8 cellular contexts compared by ENCODE assay signal in genomic region chr22:19524170-19525115, GRCh38. TPM values are rescaled to one million over a fixed set of nuclear protein-coding genes. Genes with fewer than 3 reads are reported as not detected.
DNase-seq lines count a peak whose midpoint lies in the region; ATAC-seq and TF ChIP-seq lines count a peak whose summit lies in the region.

A gene with protein sequence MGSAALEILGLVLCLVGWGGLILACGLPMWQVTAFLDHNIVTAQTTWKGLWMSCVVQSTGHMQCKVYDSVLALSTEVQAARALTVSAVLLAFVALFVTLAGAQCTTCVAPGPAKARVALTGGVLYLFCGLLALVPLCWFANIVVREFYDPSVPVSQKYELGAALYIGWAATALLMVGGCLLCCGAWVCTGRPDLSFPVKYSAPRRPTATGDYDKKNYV (minus strand): TSS chr22:19524410. CDS start chr22:19524255, 155 bp downstream.

- peaks cover 2% of the 10 kb centered on the region; the same call in 1 of the 2 replicates for H3K36me3 ChIP-seq in HUES64 (ENCODE audit: insufficient read depth, low read length)
- H3K36me3 ChIP-seq in brain microvascular endothelial cell (replicated peaks), result no peaks in the 10 kb centered on the region
- H3K36me3 ChIP-seq in kidney epithelial cell (ENCODE audit: control insufficient read depth, insufficient read depth, low read length), result no peaks in the 10 kb centered on the region
- no peaks in the 10 kb centered on the region for H3K36me3 ChIP-seq in stomach

- 0 out of 2 replicates have a peak, but pooled peaks cover 4% of the 10 kb centered on the region for H3K4me1 ChIP-seq in HUES64 (ENCODE audit: insufficient read depth, low read length)
- peaks cover 17 to 36% (median 20%) of the 10 kb centered on the region in 4 donors for H3K4me1 ChIP-seq in stomach

- intact Hi-C loops in stomach (cut with DNase I; ENCODE audit: low total_unique reads), result no loop called here

- no peak for TF ChIP-seq POLR2A in stomach (IDR thresholded peaks at IDR 0.05)

- H3K27me3 ChIP-seq in HUES64 (ENCODE audit: insufficient read depth, low read length) (peaks cover 57% of the 10 kb centered on the region), brain microvascular endothelial cell (replicated peaks) (peaks cover 8% of the 10 kb centered on the region), kidney epithelial cell (ENCODE audit: control insufficient read depth, insufficient read depth, low read length) (peaks cover 42% of the 10 kb centered on the region), stomach (peaks cover 15 to 70% (median 32%) of the 10 kb centered on the region in 3 donors)

- H3K9ac ChIP-seq in HUES64 (ENCODE audit: low read depth, low read length), result peak within 1 kb of the TSS; percentile 33; the same call in 1 of the 2 replicates

- in situ Hi-C loops in brain microvascular endothelial cell (cut with HindIII; ENCODE audit: low pct_ligation_motif_present, low sequenced_read_pairs), result no loop called here

- no peak for TF ChIP-seq EP300 in stomach (IDR thresholded peaks at IDR 0.05)

- H3K4me3 ChIP-seq in AG10803 (ENCODE audit: low read length), result peak within 1 kb of the TSS; percentile 9
- peak within 1 kb of the TSS; percentile 58 for H3K4me3 ChIP-seq in HUES64 (ENCODE audit: low read length)
- peak within 1 kb of the TSS; percentile 43 for H3K4me3 ChIP-seq in brain microvascular endothelial cell (ENCODE audit: low read depth, low read length)
- peak within 1 kb of the TSS; percentile 10 for H3K4me3 ChIP-seq in kidney epithelial cell (ENCODE audit: low read depth, low read length)
- H3K4me3 ChIP-seq in stomach, result peak within 1 kb of the TSS; percentile 35 to 55 (median 38)

- H3K9me3 ChIP-seq in HUES64 (ENCODE audit: insufficient read depth, low read depth, low read length) (no peaks in the 10 kb centered on the region), stomach (no peaks in the 10 kb centered on the region)

- WGBS in HUES64, result 3% methylated on average over 69 of the region's 69 CpGs
- 4 to 12% (median 4%) methylated on average over 22 to 69 of the region's 69 CpGs for WGBS in stomach, 5 donors

- DNase-seq in AG10803 (ENCODE audit: low read depth) (no peak), brain microvascular endothelial cell (no peak), kidney epithelial cell (ENCODE audit: low read depth) (no peak), stomach (no peak), NCI-H345 treated with DMSO at 0.1 percent for 48 hours (lab: John Stamatoyannopoulos, UW; ENCODE audit: unreplicated experiment) (no peak)

- H3K27ac ChIP-seq in HUES64 (ENCODE audit: low read depth, low read length), result no peak within 1 kb of the TSS
- no peak within 1 kb of the TSS for H3K27ac ChIP-seq in brain microvascular endothelial cell
- peak within 1 kb of the TSS; percentile 43 to 64 (median 54) for H3K27ac ChIP-seq in stomach

- TF ChIP-seq CTCF in AG10803 (conservative IDR thresholded peaks at IDR 0.05; ENCODE audit: low read length) (no peak), brain microvascular endothelial cell (IDR thresholded peaks at IDR 0.05; ENCODE audit: low read depth, low read length, missing control alignments) (no peak), kidney epithelial cell (IDR thresholded peaks at IDR 0.05; ENCODE audit: insufficient read depth, low read length, poor library complexity, severe bottlenecking) (no peak), stomach (IDR thresholded peaks at IDR 0.05) (no peak)

- no peak for ATAC-seq in GM21381 (IDR thresholded peaks at IDR 0.05; ENCODE audit: unreplicated experiment)
- no peak for ATAC-seq in GM18511 (IDR thresholded peaks at IDR 0.05; ENCODE audit: unreplicated experiment)

RNA-seq across cellular contexts. Expression of the gene that starts here (rescaled TPM):
- polyA plus RNA-seq in HUES64 (2013, experiment 1 of 2), result 1.1 TPM
- 1.3 TPM for polyA plus RNA-seq in HUES64 (2013, experiment 2 of 2)
- total RNA-seq in kidney epithelial cell (1.6 and 1.7 TPM in 2 replicates), stomach (10 to 100 TPM; 36.5 to 67.7 (median 58.8) TPM)
- 10 to 100 TPM; 13.1 to 40.2 (median 24.0) TPM for polyA plus RNA-seq in stomach

Comparison
In these comparisons a context has a peak if more than half of its experiments do, and no peak if none do; other contexts are left out.
1. RNA of the gene that starts here (total RNA-seq): 36.5 to 67.7 TPM in stomach; 1.6 to 1.7 TPM in kidney epithelial cell; every median in the first group is over 10 times any median in the second.
2. H3K27ac ChIP-seq: peak in stomach (5 of 5); none in HUES64 (single experiment) and brain microvascular endothelial cell (single experiment).
3. Peak in every context shown above with its lines, with median percentiles within 50 percentile points of each other: H3K4me3 ChIP-seq.